In the genomic region with DNA sequence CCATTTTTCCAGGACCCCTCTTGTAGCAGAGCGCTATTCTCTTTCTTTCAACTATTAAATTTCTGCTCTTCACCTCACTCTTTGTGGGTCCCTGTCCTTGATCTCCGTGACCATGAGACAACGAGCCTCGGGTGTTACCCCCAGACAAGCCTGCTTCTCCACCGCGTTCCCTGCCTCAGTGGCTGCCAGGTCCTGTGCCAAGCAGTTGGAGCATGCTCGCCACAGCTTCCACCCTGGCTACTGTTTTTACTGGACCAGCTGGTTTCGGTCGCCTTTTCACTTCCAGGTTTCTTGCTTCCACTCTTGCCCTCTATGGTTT, we compare ENCODE assay signal across 12 cellular contexts. TPM values are rescaled to one million over a fixed set of nuclear protein-coding genes. Genes with fewer than 3 reads are reported as not detected.
DNase-seq lines count a peak whose midpoint lies in the region; ATAC-seq and TF ChIP-seq lines count a peak whose summit lies in the region.
"Had no signal": no experiment of that assay in that cellular context is flagged by ENCODE, and none has a peak within 500 bp of the region (broad histone marks: within the 10 kb centered on the region; RNA-seq: fewer than 3 reads in every experiment).

No MANE protein-coding gene starts in this region.

- intact Hi-C loops in activated CD4-positive, alpha-beta T cell treated with anti-CD3 and anti-CD28 coated beads for 36 hours (cut with DNase I, micrococcal nuclease) = no loop called here
- intact Hi-C loops in Caco-2 (cut with micrococcal nuclease; ENCODE audit: unreplicated experiment) = no loop called here

- H3K36me3 Mint-ChIP-seq in activated CD4-positive, alpha-beta T cell treated with anti-CD3 and anti-CD28 coated beads for 36 hours (ENCODE audit: low read depth) = peaks cover 26% of the 10 kb centered on the region
- H3K36me3 Mint-ChIP-seq in activated CD4-positive, alpha-beta T cell treated with anti-CD3 and anti-CD28 coated beads, Interleukin-2, amount 10 ng/mL, durations not matched to agents 7 days and 5 days (ENCODE audit: low read depth) = peaks cover 26% of the 10 kb centered on the region
- H3K36me3 Mint-ChIP-seq in endothelial cell (ENCODE audit: low read depth, unreplicated experiment) (peaks cover 10% of the 10 kb centered on the region), memory B cell (peaks cover 13% of the 10 kb centered on the region), Caco-2 (ENCODE audit: insufficient read depth, unreplicated experiment) (peaks cover 14% of the 10 kb centered on the region)

- TF ChIP-seq CTCF in endothelial cell (IDR thresholded peaks at IDR 0.05; ENCODE audit: unreplicated experiment) (no peak), Caco-2 (IDR thresholded peaks at IDR 0.05; ENCODE audit: insufficient read depth in 1 of 2, low read depth in 1 of 2, low read length in 1 of 2, severe bottlenecking in 1 of 2, unreplicated experiment in 1 of 2) (no peak)

- peaks cover 48% of the 10 kb centered on the region for H3K4me1 Mint-ChIP-seq in activated CD4-positive, alpha-beta T cell treated with anti-CD3 and anti-CD28 coated beads for 36 hours
- peaks cover 46% of the 10 kb centered on the region for H3K4me1 Mint-ChIP-seq in activated CD4-positive, alpha-beta T cell treated with anti-CD3 and anti-CD28 coated beads, Interleukin-2, amount 10 ng/mL, durations not matched to agents 7 days and 5 days
- H3K4me1 Mint-ChIP-seq in endothelial cell (ENCODE audit: unreplicated experiment) (peaks cover 37% of the 10 kb centered on the region), memory B cell (peaks cover 42% of the 10 kb centered on the region), Caco-2 (ENCODE audit: low read depth, unreplicated experiment) (peaks cover 10% of the 10 kb centered on the region)

- H3K4me3 Mint-ChIP-seq in activated CD4-positive, alpha-beta T cell treated with anti-CD3 and anti-CD28 coated beads for 36 hours = no peak overlapping the region
- no peak overlapping the region for H3K4me3 Mint-ChIP-seq in activated CD4-positive, alpha-beta T cell treated with anti-CD3 and anti-CD28 coated beads, Interleukin-2, amount 10 ng/mL, durations not matched to agents 7 days and 5 days
- peak overlapping the region; percentile 11 for H3K4me3 Mint-ChIP-seq in endothelial cell (ENCODE audit: unreplicated experiment)
- H3K4me3 Mint-ChIP-seq in memory B cell = no peak overlapping the region
- no peak overlapping the region for H3K4me3 Mint-ChIP-seq in Caco-2 (ENCODE audit: unreplicated experiment)

- no peak overlapping the region for H3K27ac ChIP-seq in urinary bladder (ENCODE audit: low read depth)
- H3K27ac ChIP-seq: neutrophil had no signal

- BruUV-seq in Caco-2 (replicated peaks; lab: Mats Ljungman, UMichigan) = no TSS peak

- no peak for DNase-seq in activated CD4-positive, alpha-beta T cell treated with anti-CD3 and anti-CD28 coated beads for 36 hours
- DNase-seq in activated CD4-positive, alpha-beta T cell treated with anti-CD3 and anti-CD28 coated beads, Interleukin-2, amount 10 ng/mL, durations not matched to agents 7 days and 5 days = no peak
- no peak for DNase-seq in endothelial cell (ENCODE audit: low spot score)
- DNase-seq in memory B cell (ENCODE audit: low spot score in 2 of 2) = no peak
- no peak for DNase-seq in amniotic stem cell (lab: John Stamatoyannopoulos, UW)
- DNase-seq in Caco-2 = no peak
- DNase-seq: NCI-H2081 had no signal

- H3K9me3 ChIP-seq in Caco-2 = no peaks in the 10 kb centered on the region
- H3K9me3 ChIP-seq: neutrophil had no signal

- peak overlapping the region; percentile 21 for H3K27ac Mint-ChIP-seq in activated CD4-positive, alpha-beta T cell treated with anti-CD3 and anti-CD28 coated beads for 36 hours
- H3K27ac Mint-ChIP-seq in activated CD4-positive, alpha-beta T cell treated with anti-CD3 and anti-CD28 coated beads, Interleukin-2, amount 10 ng/mL, durations not matched to agents 7 days and 5 days = no peak overlapping the region
- H3K27ac Mint-ChIP-seq in endothelial cell (ENCODE audit: unreplicated experiment) (no peak overlapping the region), memory B cell (peak overlapping the region; percentile 3), Caco-2 (ENCODE audit: unreplicated experiment) (no peak overlapping the region)

- WGBS in urinary bladder = 21% methylated on average over 9 of the region's 9 CpGs

- peaks cover 4% of the 10 kb centered on the region for H3K4me1 ChIP-seq in urinary bladder (ENCODE audit: insufficient read depth)
- peaks cover 12% of the 10 kb centered on the region; the same call in 1 of the 2 replicates for H3K4me1 ChIP-seq in Caco-2

- no peaks in the 10 kb centered on the region for H3K9me3 Mint-ChIP-seq in activated CD4-positive, alpha-beta T cell treated with anti-CD3 and anti-CD28 coated beads for 36 hours (ENCODE audit: low read depth)
- H3K9me3 Mint-ChIP-seq in activated CD4-positive, alpha-beta T cell treated with anti-CD3 and anti-CD28 coated beads, Interleukin-2, amount 10 ng/mL, durations not matched to agents 7 days and 5 days = no peaks in the 10 kb centered on the region
- H3K9me3 Mint-ChIP-seq in endothelial cell (ENCODE audit: unreplicated experiment) (no peaks in the 10 kb centered on the region), memory B cell (no peaks in the 10 kb centered on the region), Caco-2 (ENCODE audit: unreplicated experiment) (no peaks in the 10 kb centered on the region)

- H3K36me3 ChIP-seq in urinary bladder (ENCODE audit: insufficient read depth) (no peaks in the 10 kb centered on the region), Caco-2 (ENCODE audit: control insufficient read depth, insufficient read depth, low read length) (peaks cover 2% of the 10 kb centered on the region; the same call in 1 of the 2 replicates)

- H3K27me3 ChIP-seq in Caco-2 (replicated peaks; ENCODE audit: control insufficient read depth, insufficient read depth, low read length) = no peaks in the 10 kb centered on the region
- H3K27me3 ChIP-seq: neutrophil had no signal

- POLR2A ChIA-PET in activated CD4-positive, alpha-beta T cell treated with anti-CD3 and anti-CD28 coated beads for 36 hours (lab: Charles Lee) = no interaction called here
- POLR2A ChIA-PET in activated CD4-positive, alpha-beta T cell treated with anti-CD3 and anti-CD28 coated beads, Interleukin-2, amount 10 ng/mL, durations not matched to agents 7 days and 5 days (lab: Charles Lee) = no interaction called here
- POLR2A ChIA-PET in Caco-2 (lab: Charles Lee) = no interaction called here

- H3K4me3 ChIP-seq in urinary bladder (ENCODE audit: low read depth, low read length) (peak overlapping the region; percentile 24), Caco-2 (ENCODE audit: low read depth, low read length) (no peak overlapping the region)

- no peaks in the 10 kb centered on the region for H3K27me3 Mint-ChIP-seq in activated CD4-positive, alpha-beta T cell treated with anti-CD3 and anti-CD28 coated beads for 36 hours
- no peaks in the 10 kb centered on the region for H3K27me3 Mint-ChIP-seq in activated CD4-positive, alpha-beta T cell treated with anti-CD3 and anti-CD28 coated beads, Interleukin-2, amount 10 ng/mL, durations not matched to agents 7 days and 5 days
- no peaks in the 10 kb centered on the region for H3K27me3 Mint-ChIP-seq in endothelial cell (ENCODE audit: unreplicated experiment)
- no peaks in the 10 kb centered on the region for H3K27me3 Mint-ChIP-seq in memory B cell
- no peaks in the 10 kb centered on the region for H3K27me3 Mint-ChIP-seq in Caco-2 (ENCODE audit: insufficient read depth, unreplicated experiment)

- CTCF ChIA-PET in activated CD4-positive, alpha-beta T cell treated with anti-CD3 and anti-CD28 coated beads for 36 hours (lab: Charles Lee) = interaction anchor here (1.1 to 4.5 kb wide), 2 partner anchors 15 to 35 kb away, joined by 3 to 13 read pairs; no protein-coding TSS in a partner anchor
- CTCF ChIA-PET in activated CD4-positive, alpha-beta T cell treated with anti-CD3 and anti-CD28 coated beads, Interleukin-2, amount 10 ng/mL, durations not matched to agents 7 days and 5 days (lab: Charles Lee) = no interaction called here
- CTCF ChIA-PET in Caco-2 (lab: Charles Lee) = interaction anchor here (0.7 to 1.0 kb wide), 2 partner anchors 97 to 122 kb away, joined by 3 read pairs; no protein-coding TSS in a partner anchor

- ATAC-seq in activated CD4-positive, alpha-beta T cell treated with anti-CD3 and anti-CD28 coated beads for 36 hours = no peak
- ATAC-seq in memory B cell (ENCODE audit: low read depth) (no peak), HG02938 (IDR thresholded peaks at IDR 0.05; ENCODE audit: unreplicated experiment) (no peak)
- ATAC-seq: SK-N-SH treated with all-trans-retinoic acid at 6 μM for 48 hours had no signal

RNA-seq across cellular contexts. Expression of gene TP53RK, which starts 5.7 kb away (rescaled TPM):
- total RNA-seq in activated CD4-positive, alpha-beta T cell treated with anti-CD3 and anti-CD28 coated beads for 36 hours = 10 to 100 TPM; 11.2 to 12.1 TPM
- total RNA-seq in activated CD4-positive, alpha-beta T cell treated with anti-CD3 and anti-CD28 coated beads, Interleukin-2, amount 10 ng/mL, durations not matched to agents 7 days and 5 days = 10 to 100 TPM; 15.2 to 18.0 TPM
- 10.2 TPM for total RNA-seq in endothelial cell (ENCODE audit: unreplicated experiment)
- 21.5 TPM for total RNA-seq in urinary bladder
- 11.8 TPM for polyA plus RNA-seq in urinary bladder
- total RNA-seq in Caco-2 (2022) = 20.3 and 22.7 TPM in 2 replicates

RNA-seq across cellular contexts. Expression of gene SLC2A10, which starts 25.9 kb away (rescaled TPM):
- not detected for total RNA-seq in activated CD4-positive, alpha-beta T cell treated with anti-CD3 and anti-CD28 coated beads for 36 hours
- total RNA-seq in activated CD4-positive, alpha-beta T cell treated with anti-CD3 and anti-CD28 coated beads, Interleukin-2, amount 10 ng/mL, durations not matched to agents 7 days and 5 days = not detected
- total RNA-seq in endothelial cell (ENCODE audit: unreplicated experiment) = 19.4 TPM
- total RNA-seq in urinary bladder = 36.6 TPM
- polyA plus RNA-seq in urinary bladder = 12.0 TPM
- 4.2 and 4.3 TPM in 2 replicates for total RNA-seq in Caco-2 (2022)

RNA-seq across cellular contexts. Expression of gene SLC13A3, which starts 32.3 kb away (rescaled TPM):
- under 1 TPM; 0.07 TPM for total RNA-seq in activated CD4-positive, alpha-beta T cell treated with anti-CD3 and anti-CD28 coated beads for 36 hours
- under 1 TPM in 1 of 2 experiments, not detected in 1; 0.35 TPM for total RNA-seq in activated CD4-positive, alpha-beta T cell treated with anti-CD3 and anti-CD28 coated beads, Interleukin-2, amount 10 ng/mL, durations not matched to agents 7 days and 5 days
- total RNA-seq in endothelial cell (ENCODE audit: unreplicated experiment) (0.90 TPM), urinary bladder (5.4 TPM), Caco-2 (2022) (0.30 and 0.39 TPM in 2 replicates)
- polyA plus RNA-seq in urinary bladder = 0.77 TPM
- total RNA-seq: A172 had no signal

Comparison
In these comparisons a context has a peak if more than half of its experiments do, and no peak if none do; other contexts are left out.
1. H3K27ac Mint-ChIP-seq: peak in activated CD4-positive, alpha-beta T cell treated with anti-CD3 and anti-CD28 coated beads for 36 hours (single experiment) and memory B cell (single experiment); none in activated CD4-positive, alpha-beta T cell treated with anti-CD3 and anti-CD28 coated beads, Interleukin-2, amount 10 ng/mL, durations not matched to agents 7 days and 5 days (single experiment), endothelial cell (single experiment) and Caco-2 (single experiment).